ENCODE assay signal across 8 cellular contexts in genomic region chr12:54032627-54033100, GRCh38. TPM values are rescaled to one million over a fixed set of nuclear protein-coding genes. Genes with fewer than 3 reads are reported as not detected.
DNase-seq lines count a peak whose midpoint lies in the region; ATAC-seq and TF ChIP-seq lines count a peak whose summit lies in the region.

HOXC5 (plus strand) TSS chr12:54033050; CDS start chr12:54033123, 73 bp downstream.

- no peak within 1 kb of the TSS for H3K27ac Mint-ChIP-seq in CD8-positive, alpha-beta T cell
- H3K27ac Mint-ChIP-seq in activated T-cell treated with anti-CD3 and anti-CD28 coated beads, Interleukin-2, amount 50 U/mL, for 72 hours: peak within 1 kb of the TSS; percentile 79
- H3K27ac Mint-ChIP-seq in type B pancreatic cell: peak within 1 kb of the TSS; percentile 74

- ATAC-seq in CD8-positive, alpha-beta T cell: peak; percentile 66
- peak in 1 of 2 donors; percentile 30 for ATAC-seq in activated T-cell treated with anti-CD3 and anti-CD28 coated beads, Interleukin-2, amount 50 U/mL, for 72 hours (replicated peaks in 1 of 2)
- no peak for ATAC-seq in GM18907 (IDR thresholded peaks at IDR 0.05; ENCODE audit: unreplicated experiment)

- CTCF ChIA-PET in CD8-positive, alpha-beta T cell (lab: Charles Lee): interaction anchor here (0.7 to 13.2 kb wide), 23 partner anchors 8 to 1026 kb away, joined by 3 to 256 read pairs (median 5); partner anchors contain the start of genes EIF4B, HOXC4, HOXC8 and HOXC9
- CTCF ChIA-PET in OCI-LY7 (lab: Charles Lee; ENCODE audit: unreplicated experiment): interaction anchor here (0.5 to 1.4 kb wide), 8 partner anchors 9 to 170 kb away, joined by 3 to 10 read pairs (median 3); no protein-coding TSS in a partner anchor

- peak within 1 kb of the TSS; percentile 22 for H3K4me3 ChIP-seq in CD8-positive, alpha-beta T cell (ENCODE audit: low read depth, low read length)
- H3K4me3 ChIP-seq in OCI-LY7 (ENCODE audit: low read depth, low read length, poor library complexity, severe bottlenecking) (peak within 1 kb of the TSS; percentile 47), fibroblast of villous mesenchyme (ENCODE audit: low read depth, low read length) (peak within 1 kb of the TSS; percentile 51), osteoblast (ENCODE audit: insufficient read depth, low read length) (peak within 1 kb of the TSS; percentile 74)

- no peaks in the 10 kb centered on the region for H3K9me3 Mint-ChIP-seq in CD8-positive, alpha-beta T cell
- H3K9me3 Mint-ChIP-seq in activated T-cell treated with anti-CD3 and anti-CD28 coated beads, Interleukin-2, amount 50 U/mL, for 72 hours: no peaks in the 10 kb centered on the region
- no peaks in the 10 kb centered on the region for H3K9me3 Mint-ChIP-seq in type B pancreatic cell

- no peaks in the 10 kb centered on the region for H3K36me3 ChIP-seq in CD8-positive, alpha-beta T cell (ENCODE audit: insufficient read depth, low read length)
- H3K36me3 ChIP-seq in OCI-LY7 (ENCODE audit: insufficient read depth, low read length): no peaks in the 10 kb centered on the region
- H3K36me3 ChIP-seq in osteoblast (ENCODE audit: insufficient read depth, low read length): peaks cover 10% of the 10 kb centered on the region

- H3K4me2 ChIP-seq in OCI-LY7 (ENCODE audit: low read length) (peak within 1 kb of the TSS; percentile 52), osteoblast (ENCODE audit: insufficient read depth, low read length) (peak within 1 kb of the TSS; percentile 88)

- H3K27ac ChIP-seq in CD8-positive, alpha-beta T cell (ENCODE audit: low read depth, low read length): no peak within 1 kb of the TSS
- no peak within 1 kb of the TSS for H3K27ac ChIP-seq in OCI-LY7 (ENCODE audit: low read depth, low read length, poor library complexity, severe bottlenecking)
- H3K27ac ChIP-seq in osteoblast (ENCODE audit: low read depth, low read length): peak within 1 kb of the TSS; percentile 49

- peak; percentile 40 to 82 (median 59) for DNase-seq in CD8-positive, alpha-beta T cell
- DNase-seq in HT1080 (ENCODE audit: low read depth): peak; percentile 90
- peak; percentile 75 for DNase-seq in OCI-LY7 (ENCODE audit: low spot score)
- peak; percentile 60 to 74 for DNase-seq in activated T-cell treated with anti-CD3 and anti-CD28 coated beads, Interleukin-2, amount 50 U/mL, for 72 hours
- peak; percentile 81 for DNase-seq in fibroblast of villous mesenchyme (ENCODE audit: low read depth)
- peak; percentile 98 for DNase-seq in osteoblast (ENCODE audit: insufficient read length, low spot score, missing footprints)
- peak; percentile 89 for DNase-seq in type B pancreatic cell (ENCODE audit: extremely low spot score, unreplicated experiment)

- H3K27me3 Mint-ChIP-seq in CD8-positive, alpha-beta T cell (ENCODE audit: low read depth): peaks cover 72% of the 10 kb centered on the region
- H3K27me3 Mint-ChIP-seq in activated T-cell treated with anti-CD3 and anti-CD28 coated beads, Interleukin-2, amount 50 U/mL, for 72 hours (ENCODE audit: low read depth): peaks cover 85% of the 10 kb centered on the region
- peaks cover 69% of the 10 kb centered on the region for H3K27me3 Mint-ChIP-seq in type B pancreatic cell

- H3K79me2 ChIP-seq in OCI-LY7 (ENCODE audit: insufficient read depth, low read depth, low read length) (no peaks in the 10 kb centered on the region), osteoblast (ENCODE audit: insufficient read depth, low read length) (peaks cover 41% of the 10 kb centered on the region)

- peaks cover 26% of the 10 kb centered on the region for H3K4me1 Mint-ChIP-seq in CD8-positive, alpha-beta T cell (ENCODE audit: low read depth)
- peaks cover 31% of the 10 kb centered on the region for H3K4me1 Mint-ChIP-seq in activated T-cell treated with anti-CD3 and anti-CD28 coated beads, Interleukin-2, amount 50 U/mL, for 72 hours (ENCODE audit: low read depth)
- peaks cover 41% of the 10 kb centered on the region for H3K4me1 Mint-ChIP-seq in type B pancreatic cell (ENCODE audit: unreplicated experiment)

- no peaks in the 10 kb centered on the region for H3K9me2 ChIP-seq in OCI-LY7 (ENCODE audit: insufficient read depth, low read length)

- H3K36me3 Mint-ChIP-seq in CD8-positive, alpha-beta T cell: no peaks in the 10 kb centered on the region
- no peaks in the 10 kb centered on the region for H3K36me3 Mint-ChIP-seq in activated T-cell treated with anti-CD3 and anti-CD28 coated beads, Interleukin-2, amount 50 U/mL, for 72 hours (ENCODE audit: insufficient read depth in 2 of 2)
- peaks cover 13% of the 10 kb centered on the region for H3K36me3 Mint-ChIP-seq in type B pancreatic cell

- intact Hi-C loops in CD8-positive, alpha-beta T cell (cut with DNase I, micrococcal nuclease): loop anchor here (1.0 to 5.0 kb wide), 4 partner anchors 26 to 168 kb away; no protein-coding TSS in a partner anchor
- intact Hi-C loops in OCI-LY7 (cut with micrococcal nuclease; ENCODE audit: unreplicated experiment): loop anchor here (1.0 to 2.0 kb wide), 4 partner anchors 26 to 169 kb away; no protein-coding TSS in a partner anchor

- no peaks in the 10 kb centered on the region for H3K9me3 ChIP-seq in CD8-positive, alpha-beta T cell (ENCODE audit: low read length)
- no peaks in the 10 kb centered on the region for H3K9me3 ChIP-seq in OCI-LY7 (ENCODE audit: low read length)
- no peaks in the 10 kb centered on the region for H3K9me3 ChIP-seq in osteoblast (ENCODE audit: low read depth, low read length)

- peak within 1 kb of the TSS; percentile 33; the same call in 1 of the 2 replicates for H2AFZ ChIP-seq in OCI-LY7 (ENCODE audit: low read length)
- peak within 1 kb of the TSS; percentile 32 for H2AFZ ChIP-seq in osteoblast (ENCODE audit: low read length)

- peaks cover 28% of the 10 kb centered on the region for H3K4me1 ChIP-seq in CD8-positive, alpha-beta T cell (ENCODE audit: insufficient read depth, low read length)
- H3K4me1 ChIP-seq in OCI-LY7 (ENCODE audit: insufficient read depth, low read length, poor library complexity, severe bottlenecking) (peaks cover 46% of the 10 kb centered on the region), osteoblast (ENCODE audit: insufficient read depth, low read length) (peaks cover 19% of the 10 kb centered on the region)

- H3K27me3 ChIP-seq in CD8-positive, alpha-beta T cell (ENCODE audit: insufficient read depth, low read length): peaks cover 58% of the 10 kb centered on the region
- no peaks in the 10 kb centered on the region for H3K27me3 ChIP-seq in osteoblast (ENCODE audit: insufficient read depth, low read length)

- TF ChIP-seq CTCF in CD8-positive, alpha-beta T cell (IDR thresholded peaks at IDR 0.05): peak; percentile 85
- TF ChIP-seq CTCF in OCI-LY7 (conservative IDR thresholded peaks at IDR 0.05; ENCODE audit: low read length) (peak; percentile 99), fibroblast of villous mesenchyme (IDR thresholded peaks at IDR 0.05; ENCODE audit: insufficient read depth, low read depth, low read length) (peak; percentile 93), osteoblast (IDR thresholded peaks at IDR 0.05; ENCODE audit: extremely low read depth, low read depth, low read length) (peak; percentile 98), type B pancreatic cell (conservative IDR thresholded peaks at IDR 0.05) (peak; percentile 98)

- no peaks in the 10 kb centered on the region for H4K20me1 ChIP-seq in OCI-LY7 (ENCODE audit: insufficient read depth, low read length)
- H4K20me1 ChIP-seq in osteoblast (ENCODE audit: insufficient read depth, low read length): peaks cover 35% of the 10 kb centered on the region

- POLR2A ChIA-PET in CD8-positive, alpha-beta T cell (lab: Charles Lee): interaction anchor here (0.7 to 2.3 kb wide), 4 partner anchors 23 to 247 kb away, joined by 3 to 7 read pairs (median 3); partner anchors contain the start of gene CBX5
- POLR2A ChIA-PET in OCI-LY7 (lab: Charles Lee): interaction anchor here (0.8 to 1.8 kb wide), 7 partner anchors 9 to 169 kb away, joined by 3 to 10 read pairs (median 3); partner anchors contain the start of gene HOXC4

- no TSS peak for BruUV-seq in OCI-LY7 (replicated peaks; lab: Mats Ljungman, UMichigan)

- peak within 1 kb of the TSS; percentile 67 for H3K4me3 Mint-ChIP-seq in CD8-positive, alpha-beta T cell
- H3K4me3 Mint-ChIP-seq in activated T-cell treated with anti-CD3 and anti-CD28 coated beads, Interleukin-2, amount 50 U/mL, for 72 hours: peak within 1 kb of the TSS; percentile 82 to 84
- H3K4me3 Mint-ChIP-seq in type B pancreatic cell: peak within 1 kb of the TSS; percentile 93

RNA-seq across cellular contexts. Expression of gene HOXC5, which starts in this region (rescaled TPM):
- total RNA-seq in CD8-positive, alpha-beta T cell: not detected
- 0.70 and 2.3 TPM in 2 replicates for total RNA-seq in HT1080 (2014; rRNA removed; shearing (Covaris generic))
- 2.2 and 2.9 TPM in 2 replicates for polyA plus RNA-seq in HT1080 (2015; cell fraction: cytosol; rRNA removed)
- 0.77 and 1.9 TPM in 2 replicates for polyA plus RNA-seq in HT1080 (2015; cell fraction: nucleus; rRNA removed)
- total RNA-seq in OCI-LY7 (2014; rRNA removed; shearing (Covaris generic)): not detected in 2 replicates
- total RNA-seq in OCI-LY7 (2022): not detected in 2 replicates
- total RNA-seq in activated T-cell treated with anti-CD3 and anti-CD28 coated beads, Interleukin-2, amount 50 U/mL, for 72 hours: not detected
- 0.43 and 1.3 TPM in 2 replicates for total RNA-seq in fibroblast of villous mesenchyme
- 1.8 and 2.1 TPM in 2 replicates for total RNA-seq in osteoblast
- 1.9 and 56.9 TPM in 2 replicates for total RNA-seq in type B pancreatic cell (ENCODE audit: low replicate concordance)

Comparison
In these comparisons a context has a peak if more than half of its experiments do, and no peak if none do; other contexts are left out.
1. Peak in DNase-seq, ATAC-seq and H3K4me3 ChIP-seq in CD8-positive, alpha-beta T cell; RNA of the gene not detected or under 1 TPM.
2. Peak in DNase-seq, H3K4me3 ChIP-seq and H3K4me2 ChIP-seq in OCI-LY7; RNA of the gene not detected or under 1 TPM.
3. Peak in DNase-seq in activated T-cell treated with anti-CD3 and anti-CD28 coated beads, Interleukin-2, amount 50 U/mL, for 72 hours; RNA of the gene not detected or under 1 TPM.
4. H3K4me3 ChIP-seq: peak in every context shown above with its lines; median percentile 74 in osteoblast; 51 in fibroblast of villous mesenchyme; 47 in OCI-LY7; 22 in CD8-positive, alpha-beta T cell.